Comparison of ENCODE assay signal across 26 cellular contexts in genomic region chr3:185129051-185129450, GRCh38. TPM values are rescaled to one million over a fixed set of nuclear protein-coding genes. Genes with fewer than 3 reads are reported as not detected.
"Had no signal": no experiment of that assay in that cellular context is flagged by ENCODE, and none has a peak within 500 bp of the region (broad histone marks: within the 10 kb centered on the region; RNA-seq: fewer than 3 reads in every experiment).

No MANE protein-coding gene starts in this region.

- H3K27me3 ChIP-seq: colonic mucosa, dorsolateral prefrontal cortex, esophagus muscularis mucosa, gastrocnemius medialis, gastroesophageal sphincter, heart left ventricle, heart right ventricle had no signal

- H3K4me1 Mint-ChIP-seq: endodermal cell had no signal

- FAIRE-seq: colon, endothelial cell of umbilical vein had no signal

- H3K4me3 Mint-ChIP-seq: dendritic cell treated with granulocyte-macrophage colony-stimulating factor and Interleukin-4, amounts not matched to agents 40 ng/mL and 50 ng/mL, for 4 days; effector memory CD8-positive, alpha-beta T cell; endodermal cell had no signal

- H3K9me3 ChIP-seq: colonic mucosa, esophagus muscularis mucosa, esophagus squamous epithelium, gastrocnemius medialis, gastroesophageal sphincter, heart left ventricle, heart right ventricle had no signal

- H3K4me1 ChIP-seq: colonic mucosa, esophagus squamous epithelium, foreskin keratinocyte, gastrocnemius medialis, heart left ventricle had no signal

- H3K27ac Mint-ChIP-seq: dendritic cell treated with granulocyte-macrophage colony-stimulating factor and Interleukin-4, amounts not matched to agents 40 ng/mL and 50 ng/mL, for 4 days; effector memory CD8-positive, alpha-beta T cell; endodermal cell had no signal

- ATAC-seq: effector memory CD8-positive, alpha-beta T cell; esophagus mucosa; foreskin keratinocyte; gastrocnemius medialis; gastroesophageal sphincter; heart left ventricle; heart right ventricle had no signal

- H3K27me3 Mint-ChIP-seq: dendritic cell treated with granulocyte-macrophage colony-stimulating factor and Interleukin-4, amounts not matched to agents 40 ng/mL and 50 ng/mL, for 4 days had no signal

- H3K36me3 ChIP-seq: colonic mucosa, esophagus muscularis mucosa, esophagus squamous epithelium, gastrocnemius medialis, gastroesophageal sphincter, heart left ventricle, heart right ventricle had no signal

- H3K27ac ChIP-seq: colonic mucosa, coronary artery, dorsolateral prefrontal cortex, epithelial cell of prostate, esophagus muscularis mucosa, esophagus squamous epithelium, foreskin keratinocyte, gastrocnemius medialis, gastroesophageal sphincter, heart left ventricle, heart right ventricle had no signal

- H3K4me3 ChIP-seq: colonic mucosa, coronary artery, dorsolateral prefrontal cortex, esophagus muscularis mucosa, esophagus squamous epithelium, gastrocnemius medialis, gastroesophageal sphincter, heart left ventricle, heart right ventricle had no signal

- H3K9me3 Mint-ChIP-seq: dendritic cell treated with granulocyte-macrophage colony-stimulating factor and Interleukin-4, amounts not matched to agents 40 ng/mL and 50 ng/mL, for 4 days; effector memory CD8-positive, alpha-beta T cell; endodermal cell had no signal

- DNase-seq: colonic mucosa; cortex of kidney; dermis blood vessel endothelial cell; dorsolateral prefrontal cortex; effector CD4-positive, alpha-beta T cell; effector CD8-positive, alpha-beta T cell; effector memory CD4-positive, alpha-beta T cell; effector memory CD8-positive, alpha-beta T cell; endodermal cell; erythroblast; esophagus squamous epithelium; foreskin fibroblast; foreskin keratinocyte; foreskin melanocyte; gastrocnemius medialis; head of caudate nucleus; heart left ventricle; heart right ventricle had no signal

RNA-seq across cellular contexts. Expression of gene C3orf70, which starts 23.8 kb away (rescaled TPM):
- polyA plus RNA-seq: foreskin keratinocyte had no signal
